ENCODE assay signal across 10 cellular contexts in the genomic region with DNA sequence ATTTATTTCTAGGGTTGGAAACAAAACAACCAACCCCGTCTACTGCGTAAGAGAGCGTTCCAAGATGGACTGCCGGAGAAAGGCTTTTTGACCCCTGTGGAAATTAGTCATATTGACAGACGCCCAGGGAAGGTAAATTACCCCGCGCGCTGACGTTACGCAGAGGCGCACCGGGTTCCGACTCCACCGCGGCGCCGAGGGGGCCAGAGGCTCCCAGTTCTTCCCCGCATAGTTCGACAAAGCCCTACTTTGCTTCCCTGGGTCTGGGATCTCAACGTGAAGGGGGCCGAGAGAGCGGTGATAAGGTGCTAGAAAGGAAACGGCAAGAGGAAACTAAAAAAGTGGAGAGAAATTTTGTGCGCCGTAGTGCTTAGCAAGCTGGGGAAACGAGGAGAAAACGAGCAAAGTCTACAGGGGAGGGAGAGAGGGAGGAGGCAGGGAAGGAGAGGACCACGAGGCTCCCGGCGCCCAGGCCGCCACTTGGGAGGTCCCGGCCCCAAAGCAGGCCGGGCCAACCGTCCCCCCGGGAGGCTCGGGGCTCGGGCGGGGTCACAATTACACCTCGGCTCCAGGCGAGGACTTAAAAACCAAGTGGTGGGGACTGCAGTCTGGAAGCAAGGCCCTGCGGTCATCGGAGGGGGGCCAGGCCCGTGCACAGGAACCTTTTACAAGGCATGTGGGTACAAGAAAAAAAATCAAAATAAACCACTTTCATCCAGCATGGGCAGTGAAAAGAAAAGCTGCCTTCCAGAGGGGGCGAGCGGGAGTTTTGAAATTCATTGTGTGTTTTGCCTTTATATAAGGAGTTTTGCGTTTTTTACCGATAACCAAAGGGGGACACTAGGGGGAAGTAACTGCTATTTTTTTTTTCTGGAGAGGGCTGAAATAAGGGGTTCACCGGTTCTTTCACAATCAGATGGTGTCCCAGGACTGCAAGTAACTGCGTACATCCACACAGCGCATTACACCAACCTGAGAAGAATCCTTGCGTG. TPM values are rescaled to one million over a fixed set of nuclear protein-coding genes. Genes with fewer than 3 reads are reported as not detected.
A peak's percentile ranks its signal among the peaks of the same experiment; 100 is the strongest.
DNase-seq lines count a peak whose midpoint lies in the region; ATAC-seq and FAIRE-seq lines count a peak whose summit lies in the region.
"Had no signal": no experiment of that assay in that cellular context is flagged by ENCODE, and none has a peak within 500 bp of the region (broad histone marks: within the 10 kb centered on the region; RNA-seq: fewer than 3 reads in every experiment).

No MANE protein-coding gene starts in this region.

- no peaks in the 10 kb centered on the region for H3K9me3 ChIP-seq in small intestine (ENCODE audit: control insufficient read depth, low read depth)

- FAIRE-seq in small intestine (lab: Jason Lieb, UNC) = no peak
- FAIRE-seq: K562 had no signal

- no peaks in the 10 kb centered on the region for H3K36me3 ChIP-seq in small intestine (ENCODE audit: control insufficient read depth in 2 of 2, insufficient read depth in 2 of 2, low read length in 2 of 2)

- ATAC-seq in left lobe of liver (peak; percentile 30), HG03045 (IDR thresholded peaks at IDR 0.05; ENCODE audit: unreplicated experiment) (no peak), GM21619 (IDR thresholded peaks at IDR 0.05; ENCODE audit: unreplicated experiment) (no peak), GM21529 (IDR thresholded peaks at IDR 0.05; ENCODE audit: unreplicated experiment) (no peak)
- ATAC-seq: K562 had no signal

- peaks cover 7 to 51% of the 10 kb centered on the region in 2 donors for H3K27me3 ChIP-seq in small intestine (ENCODE audit: control insufficient read depth in 2 of 2, insufficient read depth in 2 of 2, low read length in 2 of 2)

- no peak overlapping the region for H3K4me3 ChIP-seq in small intestine (ENCODE audit: low read depth in 1 of 2, low read length in 2 of 2)
- H3K4me3 ChIP-seq: K562 had no signal

- DNase-seq in NCI-H2227 (lab: John Stamatoyannopoulos, UW; ENCODE audit: unreplicated experiment) = peak; percentile 71
- DNase-seq in cortex of kidney (lab: John Stamatoyannopoulos, UW) = peak; percentile 6
- no peak for DNase-seq in left lobe of liver (ENCODE audit: low spot score)
- peak; percentile 11 for DNase-seq in small intestine
- DNase-seq: DMS79 had no signal

- H3K27ac ChIP-seq in small intestine (ENCODE audit: low read depth in 1 of 2, low read length in 1 of 2) = peak overlapping the region in 1 of 2 donors; percentile 32

- no peaks in the 10 kb centered on the region for H3K4me1 ChIP-seq in small intestine (ENCODE audit: control insufficient read depth in 2 of 2, insufficient read depth in 1 of 2, low read depth in 1 of 2, low read length in 1 of 2)

- WGBS in small intestine, 3 donors = 6 to 16% (median 10%) methylated on average over 51 of the region's 51 CpGs

RNA-seq across cellular contexts. Expression of a gene that starts 13.1 kb away (rescaled TPM):
- 8.9 TPM for total RNA-seq in left lobe of liver
- polyA plus RNA-seq in small intestine = 10 to 100 TPM in 1 of 3 donors, not detected in 2; 16.3 TPM
- total RNA-seq: kidney epithelial cell had no signal
